ENCODE assay signal across 1 cellular context in genomic region chr10:102132193-102132562, GRCh38.
TF ChIP-seq lines count a peak whose summit lies in the region.

No MANE protein-coding gene starts in this region.

TF ChIP-seq in IMR-90, 13 proteins besides CTCF, POLR2A, EP300 and RAD21 (continued from another document):
- TF ChIP-seq USF2 (IDR thresholded peaks at IDR 0.05; ENCODE audit: low read depth, low read length) (no peak), BHLHE40 (IDR thresholded peaks at IDR 0.05; ENCODE audit: low read depth, low read length) (no peak), CHD1 (IDR thresholded peaks at IDR 0.05; ENCODE audit: low read depth, low read length) (no peak), FOS (IDR thresholded peaks at IDR 0.05; ENCODE audit: low read depth, low read length) (no peak)
